Comparison of ENCODE assay signal across 18 cellular contexts in the genomic region with DNA sequence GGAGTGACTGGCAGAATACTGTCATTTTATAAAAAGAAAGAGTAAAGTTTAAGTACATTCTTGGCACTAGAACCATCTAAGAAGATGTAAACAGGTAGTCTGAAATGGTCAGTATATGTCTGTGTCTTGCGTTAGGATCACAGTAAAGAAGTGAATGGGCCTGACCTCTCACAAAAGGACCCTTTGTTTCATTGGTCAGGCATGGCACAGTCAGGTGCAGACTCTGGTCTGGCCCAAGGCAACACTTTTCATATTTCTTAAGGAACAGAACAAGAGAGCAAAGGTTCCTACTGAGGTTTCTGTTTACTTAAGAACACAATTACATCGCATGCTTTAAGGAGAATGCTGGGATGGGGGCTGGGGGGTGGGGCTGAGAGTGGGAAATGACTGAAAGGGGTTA. TPM values are rescaled to one million over a fixed set of nuclear protein-coding genes. Genes with fewer than 3 reads are reported as not detected.
"Had no signal": no experiment of that assay in that cellular context is flagged by ENCODE, and none has a peak within 500 bp of the region (broad histone marks: within the 10 kb centered on the region; RNA-seq: fewer than 3 reads in every experiment).

No MANE protein-coding gene starts in this region.

- DNase-seq: activated CD4-positive, alpha-beta memory T cell treated with anti-CD3 and anti-CD28 coated beads for 36 hours; activated CD4-positive, alpha-beta T cell treated with anti-CD3 and anti-CD28 coated beads for 36 hours; activated naive CD8-positive, alpha-beta T cell treated with anti-CD3 and anti-CD28 coated beads for 36 hours; activated T-cell treated with anti-CD3 and anti-CD28 coated beads for 4 hours; amniotic stem cell; dorsolateral prefrontal cortex; foreskin fibroblast; hypothalamus; left ventricle myocardium inferior; mammary epithelial cell; ovary; sigmoid colon; spleen; stimulated activated CD4-positive, alpha-beta T cell treated with anti-CD3 and anti-CD28 coated beads, Interleukin-4, amount 100 ng/mL, for 4 hours; testis had no signal

- H3K27ac ChIP-seq: dorsolateral prefrontal cortex, epithelial cell of prostate, left ventricle myocardium inferior, ovary, sigmoid colon, spleen, testis had no signal

- H3K27me3 ChIP-seq: ovary, sigmoid colon, testis had no signal

- H3K36me3 ChIP-seq: ovary, sigmoid colon had no signal

- H3K9me3 ChIP-seq: left ventricle myocardium inferior, ovary, sigmoid colon, spleen, testis had no signal

- H3K4me3 ChIP-seq: dorsolateral prefrontal cortex, left ventricle myocardium inferior, ovary, sigmoid colon, spleen, testis had no signal

- H3K4me1 ChIP-seq: left ventricle myocardium inferior, sigmoid colon, spleen, testis had no signal

- ATAC-seq: activated CD4-positive, alpha-beta T cell treated with anti-CD3 and anti-CD28 coated beads for 36 hours; stimulated activated memory B cell treated with anti-CD40 and anti-IgM and Interleukin-4, amounts not matched to agents 10 μg/mL and 1 μg/mL and 100 μg/mL, for 72 hours; WTC11 had no signal

RNA-seq across cellular contexts. Expression of a gene that starts 58.5 kb away (rescaled TPM):
- total RNA-seq: activated CD4-positive, alpha-beta T cell treated with anti-CD3 and anti-CD28 coated beads for 36 hours; activated naive CD8-positive, alpha-beta T cell treated with anti-CD3 and anti-CD28 coated beads for 36 hours had no signal
